8 cellular contexts compared by ENCODE assay signal in genomic region chr3:157127831-157128767, GRCh38. TPM values are rescaled to one million over a fixed set of nuclear protein-coding genes. Genes with fewer than 3 reads are reported as not detected.
A peak's percentile ranks its signal among the peaks of the same experiment; 100 is the strongest.
DNase-seq lines count a peak whose midpoint lies in the region; ATAC-seq and TF ChIP-seq lines count a peak whose summit lies in the region.

No MANE protein-coding gene starts in this region.

- H3K4me1 ChIP-seq in foreskin keratinocyte = peaks cover 93% of the 10 kb centered on the region

- TF ChIP-seq CTCF in foreskin keratinocyte (conservative IDR thresholded peaks at IDR 0.05) = no peak

- peaks cover 83% of the 10 kb centered on the region for H3K4me1 Mint-ChIP-seq in activated T-cell treated with anti-CD3 and anti-CD28 coated beads, Interleukin-2, amount 50 U/mL, for 72 hours (ENCODE audit: low read depth)

- H3K4me3 Mint-ChIP-seq in activated T-cell treated with anti-CD3 and anti-CD28 coated beads, Interleukin-2, amount 50 U/mL, for 72 hours = peak overlapping the region; percentile 69 to 80

- H3K27ac Mint-ChIP-seq in activated T-cell treated with anti-CD3 and anti-CD28 coated beads, Interleukin-2, amount 50 U/mL, for 72 hours = peak overlapping the region; percentile 88

- H3K27me3 ChIP-seq in foreskin keratinocyte = no peaks in the 10 kb centered on the region

- no peaks in the 10 kb centered on the region for H3K9me3 Mint-ChIP-seq in activated T-cell treated with anti-CD3 and anti-CD28 coated beads, Interleukin-2, amount 50 U/mL, for 72 hours

- no peaks in the 10 kb centered on the region for H3K27me3 Mint-ChIP-seq in activated T-cell treated with anti-CD3 and anti-CD28 coated beads, Interleukin-2, amount 50 U/mL, for 72 hours (ENCODE audit: low read depth)

- ATAC-seq in GM21717 (IDR thresholded peaks at IDR 0.05; ENCODE audit: unreplicated experiment) (peak; percentile 70), foreskin keratinocyte (peak; percentile 85), GM21515 (IDR thresholded peaks at IDR 0.05; ENCODE audit: unreplicated experiment) (no peak)
- peak; percentile 90 to 91 for ATAC-seq in activated T-cell treated with anti-CD3 and anti-CD28 coated beads, Interleukin-2, amount 50 U/mL, for 72 hours (replicated peaks in 1 of 2)

- DNase-seq in AG08395 (ENCODE audit: low spot score) (peak; percentile 65), NCI-H82 (lab: John Stamatoyannopoulos, UW) (peak; percentile 81), foreskin keratinocyte (peak; percentile 93 to 96), skeletal muscle cell (ENCODE audit: low read depth) (peak; percentile 83), NCI-H446 treated with DMSO at 0.1 percent for 48 hours (lab: John Stamatoyannopoulos, UW) (no peak)
- DNase-seq in activated T-cell treated with anti-CD3 and anti-CD28 coated beads, Interleukin-2, amount 50 U/mL, for 72 hours = peak; percentile 80 to 90

- H3K27ac ChIP-seq in foreskin keratinocyte = peak overlapping the region; percentile 100

- no peak overlapping the region for H3K4me3 ChIP-seq in skeletal muscle cell (ENCODE audit: low read depth, low read length)

- no peaks in the 10 kb centered on the region for H3K36me3 Mint-ChIP-seq in activated T-cell treated with anti-CD3 and anti-CD28 coated beads, Interleukin-2, amount 50 U/mL, for 72 hours (ENCODE audit: insufficient read depth in 2 of 2)

RNA-seq across cellular contexts. Expression of gene CCNL1, which starts 31.8 kb away (rescaled TPM):
- total RNA-seq in activated T-cell treated with anti-CD3 and anti-CD28 coated beads, Interleukin-2, amount 50 U/mL, for 72 hours = 100 to 1,000 TPM; 248 to 315 TPM
- total RNA-seq in foreskin keratinocyte = 59.0 and 65.0 TPM in 2 replicates
- polyA plus RNA-seq in foreskin keratinocyte = 21.4 and 23.7 TPM in 2 replicates
